Comparison of ENCODE assay signal across 18 cellular contexts in the genomic region with DNA sequence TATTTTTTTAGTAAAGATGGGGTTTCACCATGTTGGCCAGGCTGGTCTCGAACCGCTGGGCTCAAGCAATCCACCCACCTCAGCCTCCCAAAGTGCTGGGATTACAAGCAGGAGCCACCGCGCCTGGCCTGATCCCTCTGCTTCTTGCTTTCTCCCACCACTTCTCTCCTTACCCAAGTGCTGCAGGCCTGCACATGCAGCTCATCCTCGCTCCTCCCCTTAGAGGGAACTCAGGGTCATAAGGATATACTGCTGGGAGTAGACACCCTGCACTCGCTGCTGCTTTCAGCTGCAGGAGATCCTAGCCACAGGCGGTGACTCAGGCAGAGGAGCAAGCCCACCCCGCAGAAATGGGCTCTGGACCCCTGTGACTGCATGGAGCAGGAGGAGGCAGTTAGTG. TPM values are rescaled to one million over a fixed set of nuclear protein-coding genes. Genes with fewer than 3 reads are reported as not detected.
A peak's percentile ranks its signal among the peaks of the same experiment; 100 is the strongest.
DNase-seq lines count a peak whose midpoint lies in the region; ATAC-seq and TF ChIP-seq lines count a peak whose summit lies in the region.
"Had no signal": no experiment of that assay in that cellular context is flagged by ENCODE, and none has a peak within 500 bp of the region (broad histone marks: within the 10 kb centered on the region; RNA-seq: fewer than 3 reads in every experiment).

No MANE protein-coding gene starts in this region.

- H3K36me3 ChIP-seq in WERI-Rb-1, result peaks cover 18% of the 10 kb centered on the region
- peaks cover 0 to 59% (median 7%) of the 10 kb centered on the region in 3 experiments for H3K36me3 ChIP-seq in naive thymus-derived CD4-positive, alpha-beta T cell (ENCODE audit: control insufficient read depth in 2 of 3, insufficient read depth in 3 of 3, low read length in 3 of 3)
- peaks cover 10% of the 10 kb centered on the region for H3K36me3 ChIP-seq in HAP-1 (replicated peaks)

- TF ChIP-seq CTCF in RWPE1 (conservative IDR thresholded peaks at IDR 0.05; ENCODE audit: low read depth) (no peak), WERI-Rb-1 (IDR thresholded peaks at IDR 0.05; ENCODE audit: low read depth, low read length) (no peak)

- intact Hi-C loops in naive thymus-derived CD4-positive, alpha-beta T cell (cut with micrococcal nuclease), result no loop called here

- H3K4me3 Mint-ChIP-seq in activated CD8-positive, alpha-beta memory T cell treated with anti-CD3 and anti-CD28 coated beads, Interleukin-2, amount 10 ng/mL, durations not matched to agents 7 days and 5 days, result no peak overlapping the region
- H3K4me3 Mint-ChIP-seq in naive thymus-derived CD4-positive, alpha-beta T cell, result peak overlapping the region in 1 of 10 donors; percentile 34
- H3K4me3 Mint-ChIP-seq: B cell; CD4-positive, CD25-positive, alpha-beta regulatory T cell had no signal

- DNase-seq in activated CD8-positive, alpha-beta memory T cell treated with anti-CD3 and anti-CD28 coated beads, Interleukin-2, amount 10 ng/mL, durations not matched to agents 7 days and 5 days, result no peak
- DNase-seq in activated CD8-positive, alpha-beta memory T cell treated with anti-CD3 and anti-CD28 coated beads, Interleukin-2, amount 50 U/mL, for 48 hours, result no peak
- DNase-seq in RWPE1 (ENCODE audit: low spot score), result no peak
- DNase-seq in WERI-Rb-1, result peak; percentile 61
- DNase-seq in naive thymus-derived CD4-positive, alpha-beta T cell, result no peak
- no peak for DNase-seq in HAP-1 (ENCODE audit: low spot score in 2 of 2)
- DNase-seq in D341Med (ENCODE audit: low spot score), result no peak
- DNase-seq: Caco-2; CD4-positive, CD25-positive, alpha-beta regulatory T cell; DMS153; DMS79; GDM1; GM23248; HCEC 1CT; IMR-90 had no signal

- H3K27me3 Mint-ChIP-seq in activated CD8-positive, alpha-beta memory T cell treated with anti-CD3 and anti-CD28 coated beads, Interleukin-2, amount 10 ng/mL, durations not matched to agents 7 days and 5 days, result no peaks in the 10 kb centered on the region
- no peaks in the 10 kb centered on the region for H3K27me3 Mint-ChIP-seq in naive thymus-derived CD4-positive, alpha-beta T cell
- H3K27me3 Mint-ChIP-seq: B cell; CD4-positive, CD25-positive, alpha-beta regulatory T cell had no signal

- H3K4me3 ChIP-seq in WERI-Rb-1 (ENCODE audit: low read depth, low read length) (no peak overlapping the region), HAP-1 (no peak overlapping the region)
- no peak overlapping the region for H3K4me3 ChIP-seq in naive thymus-derived CD4-positive, alpha-beta T cell (ENCODE audit: low read length)
- H3K4me3 ChIP-seq: BLaER1 treated with 17β-estradiol and CSF1 and Interleukin-3, amounts not matched to agents 10 nM and 100 nM; GM23248 had no signal

- H3K36me3 Mint-ChIP-seq in activated CD8-positive, alpha-beta memory T cell treated with anti-CD3 and anti-CD28 coated beads, Interleukin-2, amount 10 ng/mL, durations not matched to agents 7 days and 5 days, result peaks cover 10% of the 10 kb centered on the region
- peaks cover 22 to 44% (median 24%) of the 10 kb centered on the region in 5 donors for H3K36me3 Mint-ChIP-seq in naive thymus-derived CD4-positive, alpha-beta T cell

- H3K27ac ChIP-seq in RWPE1 (peak overlapping the region; percentile 53), WERI-Rb-1 (no peak overlapping the region)
- H3K27ac ChIP-seq in naive thymus-derived CD4-positive, alpha-beta T cell (ENCODE audit: low read depth, low read length), result no peak overlapping the region
- H3K27ac ChIP-seq: GM23248 had no signal

- peak overlapping the region; percentile 27 for H3K27ac Mint-ChIP-seq in activated CD8-positive, alpha-beta memory T cell treated with anti-CD3 and anti-CD28 coated beads, Interleukin-2, amount 10 ng/mL, durations not matched to agents 7 days and 5 days
- H3K27ac Mint-ChIP-seq in naive thymus-derived CD4-positive, alpha-beta T cell, result peak overlapping the region in 6 of 9 donors; percentile 39 to 74 (median 58)
- H3K27ac Mint-ChIP-seq: B cell had no signal

- POLR2A ChIA-PET in RWPE1 (lab: Yijun Ruan, JAX; ENCODE audit: low non-redundant PET), result no interaction called here
- POLR2A ChIA-PET in naive thymus-derived CD4-positive, alpha-beta T cell (lab: Charles Lee), result no interaction called here

- in situ Hi-C loops in HAP-1 (cut with MboI; ENCODE audit: low sequenced_read_pairs), result no loop called here

- CTCF ChIA-PET in activated CD8-positive, alpha-beta memory T cell treated with anti-CD3 and anti-CD28 coated beads, Interleukin-2, amount 10 ng/mL, durations not matched to agents 7 days and 5 days (lab: Charles Lee), result interaction anchor here (1.1 to 1.8 kb wide), 4 partner anchors 10 to 39 kb away, joined by 3 to 8 read pairs (median 4); no protein-coding TSS in a partner anchor
- CTCF ChIA-PET in RWPE1 (lab: Yijun Ruan, JAX), result interaction anchor here (0.5 kb wide), 1 partner anchor 1144 kb away, joined by 3 read pairs; no protein-coding TSS in a partner anchor
- CTCF ChIA-PET in naive thymus-derived CD4-positive, alpha-beta T cell (lab: Charles Lee), result interaction anchor here (0.9 kb wide), 1 partner anchor 51 kb away, joined by 3 read pairs; no protein-coding TSS in a partner anchor

- H3K4me1 Mint-ChIP-seq in activated CD8-positive, alpha-beta memory T cell treated with anti-CD3 and anti-CD28 coated beads, Interleukin-2, amount 10 ng/mL, durations not matched to agents 7 days and 5 days, result peaks cover 43% of the 10 kb centered on the region
- peaks cover 28 to 73% (median 48%) of the 10 kb centered on the region in 7 donors for H3K4me1 Mint-ChIP-seq in naive thymus-derived CD4-positive, alpha-beta T cell

- no peaks in the 10 kb centered on the region for H3K9me3 ChIP-seq in WERI-Rb-1 (ENCODE audit: severe bottlenecking)
- H3K9me3 ChIP-seq in naive thymus-derived CD4-positive, alpha-beta T cell (ENCODE audit: control insufficient read depth in 2 of 3, low read length in 3 of 3), result no peaks in the 10 kb centered on the region
- no peaks in the 10 kb centered on the region for H3K9me3 ChIP-seq in HAP-1
- H3K9me3 ChIP-seq: BLaER1 treated with 17β-estradiol and CSF1 and Interleukin-3, amounts not matched to agents 10 nM and 100 nM; Caco-2 had no signal

- no peaks in the 10 kb centered on the region for H3K27me3 ChIP-seq in WERI-Rb-1 (ENCODE audit: insufficient read depth, low read depth, severe bottlenecking)
- H3K27me3 ChIP-seq in naive thymus-derived CD4-positive, alpha-beta T cell (ENCODE audit: control insufficient read depth in 2 of 2, insufficient read depth in 2 of 2, low read length in 2 of 2), result no peaks in the 10 kb centered on the region
- no peaks in the 10 kb centered on the region for H3K27me3 ChIP-seq in HAP-1 (ENCODE audit: low read depth)
- H3K27me3 ChIP-seq: BLaER1 treated with 17β-estradiol and CSF1 and Interleukin-3, amounts not matched to agents 10 nM and 100 nM had no signal

- no peaks in the 10 kb centered on the region for H3K9me3 Mint-ChIP-seq in activated CD8-positive, alpha-beta memory T cell treated with anti-CD3 and anti-CD28 coated beads, Interleukin-2, amount 10 ng/mL, durations not matched to agents 7 days and 5 days (ENCODE audit: low read depth)
- H3K9me3 Mint-ChIP-seq in naive thymus-derived CD4-positive, alpha-beta T cell, result no peaks in the 10 kb centered on the region
- H3K9me3 Mint-ChIP-seq: CD4-positive, CD25-positive, alpha-beta regulatory T cell had no signal

- H3K4me1 ChIP-seq in naive thymus-derived CD4-positive, alpha-beta T cell (ENCODE audit: control insufficient read depth in 2 of 2, insufficient read depth in 2 of 2, low read length in 2 of 2), result peaks cover 0 to 19% of the 10 kb centered on the region in 2 donors
- H3K4me1 ChIP-seq in HAP-1, result no peaks in the 10 kb centered on the region

- no peak for ATAC-seq in activated CD8-positive, alpha-beta memory T cell treated with anti-CD3 and anti-CD28 coated beads, Interleukin-2, amount 10 ng/mL, durations not matched to agents 7 days and 5 days
- no peak for ATAC-seq in naive thymus-derived CD4-positive, alpha-beta T cell
- no peak for ATAC-seq in HG03139 (IDR thresholded peaks at IDR 0.05; ENCODE audit: unreplicated experiment)

RNA-seq across cellular contexts. Expression of a gene that starts 40.0 kb away (rescaled TPM):
- 10 to 100 TPM; 15.4 to 16.0 TPM for total RNA-seq in activated CD8-positive, alpha-beta memory T cell treated with anti-CD3 and anti-CD28 coated beads, Interleukin-2, amount 10 ng/mL, durations not matched to agents 7 days and 5 days
- total RNA-seq in naive thymus-derived CD4-positive, alpha-beta T cell, result 10 to 100 TPM in 1 of 5 experiments, 1 to 10 TPM in 4; 3.1 to 12.0 (median 6.4) TPM
- polyA plus RNA-seq in naive thymus-derived CD4-positive, alpha-beta T cell, result 1 to 10 TPM; 3.4 to 7.5 TPM

RNA-seq across cellular contexts. Expression of a gene that starts 56.1 kb away (rescaled TPM):
- total RNA-seq in activated CD8-positive, alpha-beta memory T cell treated with anti-CD3 and anti-CD28 coated beads, Interleukin-2, amount 10 ng/mL, durations not matched to agents 7 days and 5 days, result 1,000 to 10,000 TPM; 1,163 to 1,382 TPM
- total RNA-seq in naive thymus-derived CD4-positive, alpha-beta T cell, result 1,000 to 10,000 TPM; 1,380 to 2,381 (median 2,302) TPM
- polyA plus RNA-seq in naive thymus-derived CD4-positive, alpha-beta T cell, result 1,000 to 10,000 TPM; 1,203 to 1,279 TPM
